20 cellular contexts compared by ENCODE assay signal in the genomic region with DNA sequence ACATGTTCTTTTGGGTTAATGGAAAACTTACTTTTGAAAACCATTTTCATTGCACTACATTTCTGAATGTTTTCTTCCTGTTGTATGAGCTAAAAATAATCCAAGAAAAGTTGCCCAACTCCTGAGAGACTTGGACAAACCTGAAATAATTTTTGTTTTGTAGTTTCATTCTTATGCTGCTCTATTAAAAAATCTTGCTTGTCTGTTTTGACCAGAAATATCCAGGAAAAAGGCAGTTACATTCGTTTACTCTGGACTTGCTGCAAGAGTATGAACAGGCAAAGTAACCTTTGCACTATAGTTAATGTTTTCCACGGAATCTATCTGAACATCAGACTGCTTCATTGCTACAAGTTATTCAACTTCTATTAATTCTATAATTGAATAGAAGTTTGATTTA.
A peak's percentile ranks its signal among the peaks of the same experiment; 100 is the strongest.
DNase-seq lines count a peak whose midpoint lies in the region; ATAC-seq and TF ChIP-seq lines count a peak whose summit lies in the region.
"Had no signal": no experiment of that assay in that cellular context is flagged by ENCODE, and none has a peak within 500 bp of the region (broad histone marks: within the 10 kb centered on the region; RNA-seq: fewer than 3 reads in every experiment).

No MANE protein-coding gene starts in this region.

- H3K4me1 ChIP-seq in mesenchymal stem cell (ENCODE audit: control insufficient read depth, insufficient read depth, low read depth, low read length): no peaks in the 10 kb centered on the region
- H3K4me1 ChIP-seq: HAP-1, SJSA1, thyroid gland had no signal

- H3K79me1 ChIP-seq in mesenchymal stem cell (replicated peaks; ENCODE audit: low read length, poor library complexity, severe bottlenecking): no peaks in the 10 kb centered on the region

- no peak overlapping the region for H3K4ac ChIP-seq in mesenchymal stem cell (ENCODE audit: low read depth in 1 of 2, low read length in 2 of 2)

- H2BK15ac ChIP-seq in mesenchymal stem cell (ENCODE audit: low read depth, poor library complexity, severe bottlenecking): no peak overlapping the region

- 82% methylated on average over 1 of the region's 2 CpGs for WGBS in mesenchymal stem cell

- no peak for ATAC-seq in GM19467 (IDR thresholded peaks at IDR 0.05; ENCODE audit: unreplicated experiment)
- ATAC-seq in activated naive CD8-positive, alpha-beta T cell treated with anti-CD3 and anti-CD28 coated beads, Interleukin-2, amount 50 U/mL, for 24 hours: no peak
- ATAC-seq: T-helper 17 cell had no signal

- no peak overlapping the region for H2AK5ac ChIP-seq in mesenchymal stem cell (ENCODE audit: low read length, severe bottlenecking)

- no peak overlapping the region for H4K8ac ChIP-seq in mesenchymal stem cell (ENCODE audit: low read length)

- peak overlapping the region; percentile 45 for H3K9ac ChIP-seq in mesenchymal stem cell (ENCODE audit: low read length)

- H2BK5ac ChIP-seq in mesenchymal stem cell (ENCODE audit: low read depth, low read length, poor library complexity, severe bottlenecking): no peak overlapping the region

- H4K91ac ChIP-seq in mesenchymal stem cell (ENCODE audit: low read length): no peak overlapping the region

- peaks cover 4% of the 10 kb centered on the region for H3K4me1 Mint-ChIP-seq in type B pancreatic cell (ENCODE audit: unreplicated experiment)
- H3K4me1 Mint-ChIP-seq in activated naive CD8-positive, alpha-beta T cell treated with anti-CD3 and anti-CD28 coated beads, Interleukin-2, amount 50 U/mL, for 24 hours: no peaks in the 10 kb centered on the region
- H3K4me1 Mint-ChIP-seq: endodermal cell; stimulated activated memory B cell treated with anti-CD40 and anti-IgM and Interleukin-4, amounts not matched to agents 10 μg/mL and 1 μg/mL and 100 μg/mL, for 72 hours; T-helper 17 cell had no signal

- no peaks in the 10 kb centered on the region for H3K36me3 ChIP-seq in mesenchymal stem cell (ENCODE audit: control insufficient read depth in 1 of 2, insufficient read depth in 2 of 2, low read depth in 1 of 2, low read length in 2 of 2)
- H3K36me3 ChIP-seq: HAP-1, SJSA1, thyroid gland had no signal

- H3K14ac ChIP-seq in mesenchymal stem cell (ENCODE audit: low read length in 2 of 2): no peak overlapping the region

- no peak overlapping the region for H3K4me2 ChIP-seq in mesenchymal stem cell (ENCODE audit: low read length, poor library complexity, severe bottlenecking)

- H3K18ac ChIP-seq in mesenchymal stem cell (ENCODE audit: low read depth in 1 of 2, low read length in 2 of 2): no peak overlapping the region

- TF ChIP-seq CTCF in type B pancreatic cell (conservative IDR thresholded peaks at IDR 0.05): no peak

- H3K9me3 ChIP-seq in mesenchymal stem cell (ENCODE audit: control insufficient read depth, low read length): no peaks in the 10 kb centered on the region
- H3K9me3 ChIP-seq: HAP-1, thyroid gland had no signal

- no peak overlapping the region for H2BK120ac ChIP-seq in mesenchymal stem cell (ENCODE audit: low read depth, low read length)

- no peak overlapping the region for H2BK12ac ChIP-seq in mesenchymal stem cell (ENCODE audit: low read length in 2 of 2)

- peak overlapping the region; percentile 58 for H3K4me3 Mint-ChIP-seq in type B pancreatic cell
- H3K4me3 Mint-ChIP-seq in activated naive CD8-positive, alpha-beta T cell treated with anti-CD3 and anti-CD28 coated beads, Interleukin-2, amount 50 U/mL, for 24 hours: no peak overlapping the region
- H3K4me3 Mint-ChIP-seq: activated CD4-positive, alpha-beta memory T cell treated with anti-CD3 and anti-CD28 coated beads for 36 hours; endodermal cell; stimulated activated memory B cell treated with anti-CD40 and anti-IgM and Interleukin-4, amounts not matched to agents 10 μg/mL and 1 μg/mL and 100 μg/mL, for 72 hours; T-helper 17 cell had no signal

- H3K9me3 Mint-ChIP-seq in type B pancreatic cell: peaks cover 9% of the 10 kb centered on the region
- H3K9me3 Mint-ChIP-seq in activated naive CD8-positive, alpha-beta T cell treated with anti-CD3 and anti-CD28 coated beads, Interleukin-2, amount 50 U/mL, for 24 hours: no peaks in the 10 kb centered on the region
- H3K9me3 Mint-ChIP-seq: activated CD4-positive, alpha-beta memory T cell treated with anti-CD3 and anti-CD28 coated beads for 36 hours; endodermal cell; stimulated activated memory B cell treated with anti-CD40 and anti-IgM and Interleukin-4, amounts not matched to agents 10 μg/mL and 1 μg/mL and 100 μg/mL, for 72 hours had no signal

- no peak overlapping the region for H3K4me3 ChIP-seq in mesenchymal stem cell (ENCODE audit: insufficient read depth in 1 of 2, low read depth in 1 of 2, low read length in 2 of 2)
- H3K4me3 ChIP-seq: HAP-1, SJSA1, thyroid gland had no signal

- peak overlapping the region; percentile 91 for H3K27ac Mint-ChIP-seq in type B pancreatic cell
- no peak overlapping the region for H3K27ac Mint-ChIP-seq in activated naive CD8-positive, alpha-beta T cell treated with anti-CD3 and anti-CD28 coated beads, Interleukin-2, amount 50 U/mL, for 24 hours
- H3K27ac Mint-ChIP-seq: activated CD4-positive, alpha-beta memory T cell treated with anti-CD3 and anti-CD28 coated beads for 36 hours; endodermal cell; stimulated activated memory B cell treated with anti-CD40 and anti-IgM and Interleukin-4, amounts not matched to agents 10 μg/mL and 1 μg/mL and 100 μg/mL, for 72 hours; T-helper 17 cell had no signal

- no peaks in the 10 kb centered on the region for H3K27me3 ChIP-seq in mesenchymal stem cell (ENCODE audit: control insufficient read depth in 1 of 2, insufficient read depth in 1 of 2, low read length in 2 of 2)
- H3K27me3 ChIP-seq: SJSA1, thyroid gland had no signal

- H3K27me3 Mint-ChIP-seq in type B pancreatic cell: no peaks in the 10 kb centered on the region
- H3K27me3 Mint-ChIP-seq in activated naive CD8-positive, alpha-beta T cell treated with anti-CD3 and anti-CD28 coated beads, Interleukin-2, amount 50 U/mL, for 24 hours: peaks cover 6% of the 10 kb centered on the region

- peak; percentile 33 for DNase-seq in LoVo (ENCODE audit: low spot score)
- DNase-seq in epithelial cell of prostate (ENCODE audit: low read depth, low spot score): no peak
- no peak for DNase-seq in mesenchymal stem cell
- no peak for DNase-seq in type B pancreatic cell (ENCODE audit: extremely low spot score, unreplicated experiment)
- no peak for DNase-seq in activated naive CD8-positive, alpha-beta T cell treated with anti-CD3 and anti-CD28 coated beads, Interleukin-2, amount 50 U/mL, for 24 hours
- DNase-seq in D341Med (ENCODE audit: low spot score): no peak
- DNase-seq: activated CD4-positive, alpha-beta memory T cell treated with anti-CD3 and anti-CD28 coated beads for 36 hours; activated naive CD4-positive, alpha-beta T cell treated with Interleukin-2 at 50 U/mL for 16 hours; activated T-cell treated with anti-CD3 and anti-CD28 coated beads, Interleukin-2, amount 50 U/mL, for 1 hour; anterior cingulate cortex; NCI-H1436; NCI-H526 treated with DMSO at 0.1 percent for 48 hours; OCI-M1; T-helper 17 cell; thyroid gland had no signal

- peak overlapping the region; percentile 34 for H3K27ac ChIP-seq in epithelial cell of prostate
- H3K27ac ChIP-seq in mesenchymal stem cell (ENCODE audit: low read length, poor library complexity, severe bottlenecking): peak overlapping the region; percentile 17
- H3K27ac ChIP-seq: SJSA1, thyroid gland had no signal

- no peak overlapping the region for H2AFZ ChIP-seq in mesenchymal stem cell (ENCODE audit: low read depth, low read length)

- H3K36me3 Mint-ChIP-seq in type B pancreatic cell: no peaks in the 10 kb centered on the region
- no peaks in the 10 kb centered on the region for H3K36me3 Mint-ChIP-seq in activated naive CD8-positive, alpha-beta T cell treated with anti-CD3 and anti-CD28 coated beads, Interleukin-2, amount 50 U/mL, for 24 hours (ENCODE audit: low read depth)
- H3K36me3 Mint-ChIP-seq: activated CD4-positive, alpha-beta memory T cell treated with anti-CD3 and anti-CD28 coated beads for 36 hours; stimulated activated memory B cell treated with anti-CD40 and anti-IgM and Interleukin-4, amounts not matched to agents 10 μg/mL and 1 μg/mL and 100 μg/mL, for 72 hours had no signal

- no peak overlapping the region for H3K23ac ChIP-seq in mesenchymal stem cell (ENCODE audit: low read length in 2 of 2)
